In the genomic region with DNA sequence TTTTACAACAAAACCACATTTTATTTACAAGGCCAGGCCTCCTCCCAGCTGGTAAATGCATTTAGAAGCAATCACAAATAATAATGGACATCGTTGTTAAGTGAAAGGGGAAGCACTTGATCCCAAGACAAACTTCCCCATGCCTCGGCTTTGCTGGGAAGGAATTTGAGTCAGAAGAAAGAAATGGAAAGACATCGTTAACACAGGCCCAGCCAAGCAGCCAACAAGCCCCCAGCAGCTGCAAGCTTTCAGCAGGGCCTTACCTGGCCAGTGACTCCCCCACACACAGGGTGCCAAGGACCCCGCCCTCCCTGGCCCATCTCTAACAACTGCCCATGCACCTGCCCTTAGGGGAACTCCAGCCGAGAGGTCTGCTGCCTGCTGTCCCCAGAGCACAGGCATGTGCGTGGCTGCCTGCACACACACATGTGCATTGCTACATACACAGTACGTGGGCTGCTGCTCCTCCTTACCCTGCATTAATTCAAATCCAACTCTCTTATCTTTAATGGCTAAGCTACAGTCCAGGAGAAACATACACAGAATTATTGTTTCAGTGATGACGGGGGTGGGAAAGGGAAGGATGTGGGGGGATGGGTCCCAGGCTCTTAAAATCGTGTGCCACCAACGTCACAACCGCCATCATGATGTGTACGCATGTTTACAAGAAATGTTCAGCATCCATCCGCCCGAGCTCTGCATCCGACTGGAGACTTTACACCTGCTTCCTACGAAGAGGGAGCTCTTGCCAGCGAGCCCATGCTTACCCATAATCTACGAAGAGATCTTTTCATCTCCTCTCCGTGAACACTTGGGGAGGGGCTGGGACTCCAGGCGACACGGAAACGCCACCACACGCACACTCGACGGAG, we compare ENCODE assay signal across 9 cellular contexts. TPM values are rescaled to one million over a fixed set of nuclear protein-coding genes. Genes with fewer than 3 reads are reported as not detected.
DNase-seq lines count a peak whose midpoint lies in the region; ATAC-seq, FAIRE-seq and TF ChIP-seq lines count a peak whose summit lies in the region.
"Had no signal": no experiment of that assay in that cellular context is flagged by ENCODE, and none has a peak within 500 bp of the region (broad histone marks: within the 10 kb centered on the region; RNA-seq: fewer than 3 reads in every experiment).

No MANE protein-coding gene starts in this region.

- no peak overlapping the region for H2BK120ac ChIP-seq in H1 (replicated peaks; ENCODE audit: low read depth, low read length)

- POLR2A ChIA-PET in activated CD4-positive, alpha-beta memory T cell treated with anti-CD3 and anti-CD28 coated beads, Interleukin-2, amount 10 ng/mL, durations not matched to agents 7 days and 5 days (lab: Charles Lee), result interaction anchor here (0.7 to 24.6 kb wide), 22 partner anchors 9 to 1803 kb away, joined by 3 to 1689 read pairs (median 4); partner anchors contain the start of gene BCL11B
- POLR2A ChIA-PET in H1 (lab: Charles Lee; ENCODE audit: partially characterized antibody), result interaction anchor here (0.7 to 2.2 kb wide), 2 partner anchors 9 to 17 kb away, joined by 3 to 5 read pairs; no protein-coding TSS in a partner anchor

- peaks cover 8% of the 10 kb centered on the region for H3K79me1 ChIP-seq in H1 (ENCODE audit: low read depth, low read length)

- H4K8ac ChIP-seq in H1 (ENCODE audit: extremely low read depth, insufficient read depth, low read length), result peak overlapping the region; percentile 42; the same call in 1 of the 2 replicates

- ATAC-seq in GM21528 (IDR thresholded peaks at IDR 0.05; ENCODE audit: low FRiP score, unreplicated experiment), result no peak
- no peak for ATAC-seq in HG03039 (IDR thresholded peaks at IDR 0.05; ENCODE audit: unreplicated experiment)

- peak overlapping the region; percentile 57 for H3K4ac ChIP-seq in H1 (replicated peaks; ENCODE audit: insufficient read length, low read depth, low read length)

- DNase-seq in MV-4-11 (lab: John Stamatoyannopoulos, UW) (peak; percentile 22), H1 (ENCODE audit: low read depth in 1 of 2, low spot score in 2 of 2) (no peak), H7 (no peak), EL (no peak)
- peak; percentile 90 for DNase-seq in activated CD4-positive, alpha-beta memory T cell treated with anti-CD3 and anti-CD28 coated beads, Interleukin-2, amount 10 ng/mL, durations not matched to agents 7 days and 5 days
- peak; percentile 76 for DNase-seq in stimulated activated CD4-positive, alpha-beta T cell treated with anti-CD3 and anti-CD28 coated beads, Interleukin-4, amount 100 ng/mL, for 24 hours
- DNase-seq: NCI-H69 had no signal

- CTCF ChIA-PET in activated CD4-positive, alpha-beta memory T cell treated with anti-CD3 and anti-CD28 coated beads, Interleukin-2, amount 10 ng/mL, durations not matched to agents 7 days and 5 days (lab: Charles Lee), result interaction anchor here (0.6 to 11.1 kb wide), 12 partner anchors 9 to 1284 kb away, joined by 3 to 214 read pairs (median 8); partner anchors contain the start of gene BCL11B
- CTCF ChIA-PET in H1 (lab: Charles Lee; ENCODE audit: partially characterized antibody), result interaction anchor here (0.9 to 2.4 kb wide), 12 partner anchors 8 to 151 kb away, joined by 3 to 13 read pairs (median 4); partner anchors contain the start of gene BCL11B

- H4K91ac ChIP-seq in H1 (replicated peaks; ENCODE audit: insufficient read length, low read length), result peak overlapping the region; percentile 54

- H2AFZ ChIP-seq in H1 (ENCODE audit: low read length), result no peak overlapping the region

- H3K23ac ChIP-seq in H1 (ENCODE audit: insufficient read length), result no peak overlapping the region

- no peak for TF ChIP-seq CTCF in H1 (IDR thresholded peaks at IDR 0.05; ENCODE audit: control extremely low read depth in 1 of 3, insufficient read depth in 1 of 3, low read depth in 1 of 3, low read length in 3 of 3)

- H2AK5ac ChIP-seq in H1 (ENCODE audit: low read depth, low read length), result peak overlapping the region; percentile 0; the same call in 1 of the 2 replicates

- H3K9me3 Mint-ChIP-seq in activated CD4-positive, alpha-beta memory T cell treated with anti-CD3 and anti-CD28 coated beads, Interleukin-2, amount 10 ng/mL, durations not matched to agents 7 days and 5 days, result no peaks in the 10 kb centered on the region

- H3K4me3 ChIP-seq in H1 (ENCODE audit: extremely low read depth in 1 of 4, insufficient read depth in 2 of 4, low read depth in 3 of 4, low read length in 4 of 4) (peak overlapping the region in 2 of 4 experiments; percentile 3 to 41; a peak in 2 of 8 replicates), H7 (ENCODE audit: insufficient read depth, low read depth, low read length) (no peak overlapping the region; the same call in 1 of the 2 replicates)

- no peak for TF ChIP-seq EP300 in H1 (IDR thresholded peaks at IDR 0.05; ENCODE audit: borderline replicate concordance in 1 of 2, low read depth in 2 of 2, low read length in 2 of 2)

- FAIRE-seq in H1 (lab: Jason Lieb, UNC), result peak; percentile 48

- 61% methylated on average over 25 of the region's 25 CpGs; no CpG with 5 or more reads in 1 of the 2 experiments for WGBS in H1 (ENCODE audit: extremely low coverage in 1 of 2, insufficient coverage in 1 of 2, insufficient read length in 1 of 2, insufficient replicate concordance in 2 of 2, low coverage in 1 of 2, low lambda C conversion rate in 2 of 2, missing lambda C conversion rate in 1 of 2), 2 experiments

- no peak overlapping the region for H3K27ac ChIP-seq in H1 (ENCODE audit: low read depth, low read length)

- H2BK5ac ChIP-seq in H1 (ENCODE audit: low read depth, low read length), result no peak overlapping the region

- 0 out of 2 replicates have a peak overlapping the region, but pooled peaks have one; percentile 52 for H2BK20ac ChIP-seq in H1 (ENCODE audit: low read length)

- peak overlapping the region; percentile 5 for H4K5ac ChIP-seq in H1 (ENCODE audit: insufficient read length, low read depth, low read length)

- peak overlapping the region; percentile 65; the same call in 1 of the 2 replicates for H2BK15ac ChIP-seq in H1 (ENCODE audit: low read length)

- peak overlapping the region; percentile 99 for H3K4me3 Mint-ChIP-seq in activated CD4-positive, alpha-beta memory T cell treated with anti-CD3 and anti-CD28 coated beads, Interleukin-2, amount 10 ng/mL, durations not matched to agents 7 days and 5 days

- no peaks in the 10 kb centered on the region for H3K36me3 ChIP-seq in H1 (ENCODE audit: control insufficient read depth in 2 of 4, insufficient read depth in 4 of 4, low read length in 3 of 4)
- H3K36me3 ChIP-seq in H7 (replicated peaks; ENCODE audit: control insufficient read depth, insufficient read depth, low read length), result no peaks in the 10 kb centered on the region

- H3K27me3 ChIP-seq in H1 (replicated peaks in 1 of 4; ENCODE audit: control insufficient read depth in 3 of 4, extremely low read depth in 1 of 4, insufficient read depth in 3 of 4, low read length in 3 of 4) (no peaks in the 10 kb centered on the region; a peak in 1 of 7 replicates), H7 (ENCODE audit: control insufficient read depth, insufficient read depth, low read length) (peaks cover 7% of the 10 kb centered on the region; the same call in 1 of the 2 replicates)

- H3K9me3 ChIP-seq in H1 (ENCODE audit: insufficient read depth in 2 of 2, low read depth in 1 of 2, low read length in 1 of 2), result no peaks in the 10 kb centered on the region

- H4K20me1 ChIP-seq in H1 (replicated peaks in 1 of 2; ENCODE audit: control insufficient read depth in 1 of 2, insufficient read depth in 2 of 2, low read length in 2 of 2), result peaks cover 0 to 2% of the 10 kb centered on the region in 2 experiments

- peak overlapping the region; percentile 62; the same call in 1 of the 2 replicates for H3K18ac ChIP-seq in H1 (ENCODE audit: extremely low read depth, low read length)

- no peak overlapping the region for H3K14ac ChIP-seq in H1 (ENCODE audit: insufficient read length)

- H3K79me2 ChIP-seq in H1 (ENCODE audit: control insufficient read depth in 1 of 2, insufficient read depth in 2 of 2, low read length in 2 of 2), result peaks cover 0 to 87% of the 10 kb centered on the region in 2 experiments; a peak in 3 of 4 replicates

- H3K9ac ChIP-seq in H1 (replicated peaks in 1 of 4; ENCODE audit: extremely low read depth in 1 of 4, low read depth in 3 of 4, low read length in 3 of 4), result no peak overlapping the region

- TF ChIP-seq RAD21 in H1 (IDR thresholded peaks at IDR 0.05 in 1 of 2, conservative IDR thresholded peaks at IDR 0.05 in 1 of 2; ENCODE audit: low read depth in 2 of 2, low read length in 2 of 2), result no peak

- no peak for TF ChIP-seq POLR2A in H1 (IDR thresholded peaks at IDR 0.05; ENCODE audit: control extremely low read depth in 1 of 2, low read depth in 2 of 2, low read length in 2 of 2)

- no peaks in the 10 kb centered on the region for H3K27me3 Mint-ChIP-seq in activated CD4-positive, alpha-beta memory T cell treated with anti-CD3 and anti-CD28 coated beads, Interleukin-2, amount 10 ng/mL, durations not matched to agents 7 days and 5 days

- peaks cover 89% of the 10 kb centered on the region for H3K4me1 Mint-ChIP-seq in activated CD4-positive, alpha-beta memory T cell treated with anti-CD3 and anti-CD28 coated beads, Interleukin-2, amount 10 ng/mL, durations not matched to agents 7 days and 5 days

- no peak overlapping the region for H3K56ac ChIP-seq in H1 (replicated peaks; ENCODE audit: insufficient read length, low read depth, low read length)

- H3K27ac Mint-ChIP-seq in activated CD4-positive, alpha-beta memory T cell treated with anti-CD3 and anti-CD28 coated beads, Interleukin-2, amount 10 ng/mL, durations not matched to agents 7 days and 5 days, result peak overlapping the region; percentile 100

- peaks cover 29 to 44% (median 37%) of the 10 kb centered on the region in 4 experiments for H3K4me1 ChIP-seq in H1 (replicated peaks in 1 of 4; ENCODE audit: control insufficient read depth in 3 of 4, insufficient read depth in 4 of 4, low read length in 3 of 4)

- H3K36me3 Mint-ChIP-seq in activated CD4-positive, alpha-beta memory T cell treated with anti-CD3 and anti-CD28 coated beads, Interleukin-2, amount 10 ng/mL, durations not matched to agents 7 days and 5 days (ENCODE audit: low read depth), result peaks cover 91% of the 10 kb centered on the region

- peak overlapping the region; percentile 88; the same call in 1 of the 2 replicates for H2BK12ac ChIP-seq in H1 (ENCODE audit: low read depth, low read length)

- H3K23me2 ChIP-seq in H1 (ENCODE audit: low read depth, low read length), result no peaks in the 10 kb centered on the region

- H3K4me2 ChIP-seq in H1 (ENCODE audit: insufficient read depth in 1 of 2, low read depth in 2 of 2, low read length in 2 of 2), result peak overlapping the region; percentile 58 to 61

RNA-seq across cellular contexts. Expression of gene BCL11B, which starts 9.8 kb away (rescaled TPM):
- total RNA-seq in activated CD4-positive, alpha-beta memory T cell treated with anti-CD3 and anti-CD28 coated beads, Interleukin-2, amount 10 ng/mL, durations not matched to agents 7 days and 5 days, result 10 to 100 TPM; 81.7 to 82.0 TPM
- total RNA-seq in H1 (2021; fragmentation: NEBNext Ultra II Directional; extraction: Animal tissue kit (Norgen Biotek cat#: 25700)), result 5.9 TPM in 2 replicates
- 0.63 and 0.80 TPM in 2 replicates for polyA plus RNA-seq in H1 (2011; rRNA removed)
- polyA plus RNA-seq in H1 (2011; cell fraction: cytosol; rRNA removed), result 0.85 TPM
- 1.5 TPM for polyA plus RNA-seq in H1 (2011; cell fraction: nucleus; rRNA removed)
- polyA plus RNA-seq in H1 (2012, experiment 1 of 2), result 1.1 to 2.2 TPM (median 1.2 TPM) in 4 replicates
- polyA plus RNA-seq in H1 (2012, experiment 2 of 2), result 0.22 TPM
- 2.1 TPM for polyA plus RNA-seq in H1 (2013, experiment 1 of 2)
- 2.1 TPM for polyA plus RNA-seq in H1 (2013, experiment 2 of 2)
- 1.7 and 1.9 TPM in 2 replicates for polyA minus RNA-seq in H1 (2011; rRNA and poly(A)+ RNA removed)
- 3.2 TPM for polyA minus RNA-seq in H1 (2011; cell fraction: cytosol; rRNA and poly(A)+ RNA removed)
- 4.1 TPM for polyA minus RNA-seq in H1 (2011; cell fraction: nucleus; rRNA and poly(A)+ RNA removed)
- total RNA-seq in H7 (2014; rRNA removed; shearing (Covaris generic)), result 5.7 and 6.1 TPM in 2 replicates

Comparison
In these comparisons a context has a peak if more than half of its experiments do, and no peak if none do; other contexts are left out.
1. DNase-seq: peak in MV-4-11 (single experiment), activated CD4-positive, alpha-beta memory T cell treated with anti-CD3 and anti-CD28 coated beads, Interleukin-2, amount 10 ng/mL, durations not matched to agents 7 days and 5 days (single experiment) and stimulated activated CD4-positive, alpha-beta T cell treated with anti-CD3 and anti-CD28 coated beads, Interleukin-4, amount 100 ng/mL, for 24 hours (single experiment); none in H1 (0 of 2), H7 (single experiment) and EL (single experiment).
2. RNA of gene BCL11B, which starts 9.8 kb away (total RNA-seq): 81.7 to 82.0 TPM in activated CD4-positive, alpha-beta memory T cell treated with anti-CD3 and anti-CD28 coated beads, Interleukin-2, amount 10 ng/mL, durations not matched to agents 7 days and 5 days; 5.7 to 6.1 TPM in H7 and 5.9 TPM in H1; every median in the first group is over 10 times any median in the second.